ENCODE assay signal across 18 cellular contexts in genomic region chr1:93022580-93022979, GRCh38. TPM values are rescaled to one million over a fixed set of nuclear protein-coding genes. Genes with fewer than 3 reads are reported as not detected.
DNase-seq lines count a peak whose midpoint lies in the region; ATAC-seq and TF ChIP-seq lines count a peak whose summit lies in the region.
"Had no signal": no experiment of that assay in that cellular context is flagged by ENCODE, and none has a peak within 500 bp of the region (broad histone marks: within the 10 kb centered on the region; RNA-seq: fewer than 3 reads in every experiment).

No MANE protein-coding gene starts in this region.

- no peak overlapping the region for H3K4me2 ChIP-seq in DND-41 (ENCODE audit: insufficient read depth, low read length)
- peak overlapping the region; percentile 55 for H3K4me2 ChIP-seq in OCI-LY1 (ENCODE audit: low read length)
- peak overlapping the region; percentile 65 for H3K4me2 ChIP-seq in SU-DHL-6 (ENCODE audit: low read depth, low read length, poor library complexity, severe bottlenecking)
- H3K4me2 ChIP-seq: GM23338 had no signal

- H3K9me2 ChIP-seq in OCI-LY1 (ENCODE audit: low read depth, low read length) (no peaks in the 10 kb centered on the region), SU-DHL-6 (replicated peaks; ENCODE audit: insufficient read depth, low read length) (no peaks in the 10 kb centered on the region)

- TF ChIP-seq CTCF in DND-41 (IDR thresholded peaks at IDR 0.05; ENCODE audit: borderline replicate concordance, extremely low read depth, low read length, poor library complexity, severe bottlenecking) = no peak
- no peak for TF ChIP-seq CTCF in OCI-LY1 (IDR thresholded peaks at IDR 0.05; ENCODE audit: low read length)
- TF ChIP-seq CTCF in SU-DHL-6 (IDR thresholded peaks at IDR 0.05; ENCODE audit: insufficient read depth, low read length, poor library complexity, severe bottlenecking) = no peak

- no peak for ATAC-seq in DND-41 (ENCODE audit: insufficient read depth, low read depth)
- ATAC-seq in GM21576 (IDR thresholded peaks at IDR 0.05; ENCODE audit: unreplicated experiment) = no peak
- ATAC-seq: GM12878, GM23338, K562 had no signal

- H3F3A ChIP-seq in OCI-LY1 (ENCODE audit: insufficient read depth, low read length) (peaks cover 4% of the 10 kb centered on the region; the same call in 1 of the 2 replicates), SU-DHL-6 (ENCODE audit: insufficient read depth) (no peaks in the 10 kb centered on the region; the same call in 1 of the 2 replicates)

- DNase-seq in DND-41 (no peak), GM19240 (ENCODE audit: insufficient read length, low spot score) (no peak), H4 (ENCODE audit: low spot score) (no peak), cortex of kidney (lab: John Stamatoyannopoulos, UW) (no peak)
- DNase-seq: ACHN; CD4-positive, alpha-beta memory T cell; DMS153; DMS79; EL; H7; HFFc6; IMR-90 had no signal

- no peaks in the 10 kb centered on the region for H3K9me3 ChIP-seq in DND-41 (ENCODE audit: insufficient read depth, low read length, severe bottlenecking)
- no peaks in the 10 kb centered on the region for H3K9me3 ChIP-seq in OCI-LY1 (ENCODE audit: low read length)
- no peaks in the 10 kb centered on the region for H3K9me3 ChIP-seq in SU-DHL-6 (ENCODE audit: insufficient read depth, low read length)

- H2AFZ ChIP-seq in DND-41 (ENCODE audit: low read depth, low read length) = peak overlapping the region; percentile 46; the same call in 1 of the 2 replicates
- no peak overlapping the region for H2AFZ ChIP-seq in OCI-LY1 (ENCODE audit: low read length)
- H2AFZ ChIP-seq in SU-DHL-6 (ENCODE audit: low read depth, low read length, severe bottlenecking) = peak overlapping the region; percentile 20
- H2AFZ ChIP-seq: GM23338 had no signal

- H3K36me3 ChIP-seq in DND-41 (ENCODE audit: insufficient read depth, low read length) = no peaks in the 10 kb centered on the region
- no peaks in the 10 kb centered on the region for H3K36me3 ChIP-seq in OCI-LY1 (ENCODE audit: insufficient read depth, low read length)
- no peaks in the 10 kb centered on the region for H3K36me3 ChIP-seq in SU-DHL-6 (ENCODE audit: low read length)

- H3K4me3 ChIP-seq in DND-41 (ENCODE audit: low read depth in 1 of 2, low read length in 2 of 2) (no peak overlapping the region), OCI-LY1 (ENCODE audit: low read depth, low read length, poor library complexity, severe bottlenecking) (peak overlapping the region; percentile 28), SU-DHL-6 (ENCODE audit: insufficient read depth, low read length, poor library complexity, severe bottlenecking) (no peak overlapping the region)
- H3K4me3 ChIP-seq: GM12878, GM23338, K562 had no signal

- H3K4me1 ChIP-seq in DND-41 (ENCODE audit: insufficient read depth, low read length) (peaks cover 54% of the 10 kb centered on the region), OCI-LY1 (ENCODE audit: insufficient read depth, low read length, severe bottlenecking) (peaks cover 64% of the 10 kb centered on the region)

- H4K20me1 ChIP-seq in DND-41 (ENCODE audit: insufficient read depth, low read length) (no peaks in the 10 kb centered on the region), OCI-LY1 (ENCODE audit: insufficient read depth, low read length) (no peaks in the 10 kb centered on the region), SU-DHL-6 (ENCODE audit: low read depth, low read length) (no peaks in the 10 kb centered on the region)

- H3K79me2 ChIP-seq in DND-41 (ENCODE audit: insufficient read depth, low read length) (peaks cover 10% of the 10 kb centered on the region), OCI-LY1 (ENCODE audit: insufficient read depth, low read length) (no peaks in the 10 kb centered on the region), SU-DHL-6 (ENCODE audit: insufficient read depth, low read length) (no peaks in the 10 kb centered on the region)

- no peaks in the 10 kb centered on the region for H3K27me3 ChIP-seq in DND-41 (ENCODE audit: insufficient read depth, low read length, poor library complexity)
- no peaks in the 10 kb centered on the region for H3K27me3 ChIP-seq in OCI-LY1 (ENCODE audit: insufficient read depth, low read length)
- H3K27me3 ChIP-seq in SU-DHL-6 (ENCODE audit: low read length) = no peaks in the 10 kb centered on the region

- H3K27ac ChIP-seq in DND-41 (ENCODE audit: low read length) (peak overlapping the region; percentile 76), OCI-LY1 (ENCODE audit: low read depth, low read length, poor library complexity, severe bottlenecking) (peak overlapping the region; percentile 98), SU-DHL-6 (ENCODE audit: low read depth, low read length) (peak overlapping the region; percentile 62)

- 0 out of 2 replicates have a peak overlapping the region, but pooled peaks have one; percentile 23 for H3K9ac ChIP-seq in DND-41 (ENCODE audit: low read depth, low read length)
- H3K9ac ChIP-seq in OCI-LY1 (ENCODE audit: low read length) = peak overlapping the region; percentile 67
- peak overlapping the region; percentile 29 for H3K9ac ChIP-seq in SU-DHL-6 (ENCODE audit: low read length)

RNA-seq across cellular contexts. Expression of gene MTF2, which starts 56.5 kb away (rescaled TPM):
- total RNA-seq in H4 (2014; rRNA removed; shearing (Covaris generic)) = 10.3 and 12.4 TPM in 2 replicates
